In the genomic region with DNA sequence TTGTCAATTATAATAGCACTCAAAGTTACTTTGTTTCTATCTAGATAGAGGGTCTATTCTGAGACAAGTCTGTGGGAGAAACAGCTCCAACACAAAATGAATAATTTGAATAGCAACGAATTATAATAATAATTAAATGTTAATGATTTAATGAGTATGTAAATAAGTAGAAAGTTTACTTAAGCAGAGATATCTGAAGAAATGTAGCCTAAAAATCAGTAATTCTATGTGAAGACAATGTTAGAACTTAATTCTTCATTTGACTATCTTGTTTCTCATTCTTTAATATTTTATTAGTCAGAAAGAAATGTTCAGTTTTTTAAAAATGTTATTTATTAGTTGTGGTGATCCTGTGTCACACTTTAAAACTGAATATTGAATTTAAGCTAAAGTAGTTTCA, we compare ENCODE assay signal across 19 cellular contexts.
DNase-seq lines count a peak whose midpoint lies in the region; ATAC-seq, FAIRE-seq and TF ChIP-seq lines count a peak whose summit lies in the region.
"Had no signal": no experiment of that assay in that cellular context is flagged by ENCODE, and none has a peak within 500 bp of the region (broad histone marks: within the 10 kb centered on the region; RNA-seq: fewer than 3 reads in every experiment).

No MANE protein-coding gene starts in this region.

- no TSS peak for BruUV-seq in K562 (replicated peaks; lab: Mats Ljungman, UMichigan)

- ATAC-seq in K562 (no peak), gastroesophageal sphincter (no peak)
- ATAC-seq: CD8-positive, alpha-beta T cell; GM12878; HCT116 had no signal

- no peaks in the 10 kb centered on the region for H3K36me3 ChIP-seq in K562 (ENCODE audit: control insufficient read depth, insufficient read depth, low read length)
- H3K36me3 ChIP-seq in gastroesophageal sphincter, result peaks cover 0 to 4% of the 10 kb centered on the region in 2 donors
- H3K36me3 ChIP-seq: BLaER1 had no signal

- intact Hi-C loops in K562 (cut with micrococcal nuclease), result no loop called here

- H3K27me3 ChIP-seq in K562 (ENCODE audit: control insufficient read depth in 2 of 2, insufficient read depth in 2 of 2, low read length in 2 of 2) (peaks cover 0 to under 1% of the 10 kb centered on the region in 2 experiments; a peak in 2 of 5 replicates), gastroesophageal sphincter (no peaks in the 10 kb centered on the region)
- H3K27me3 ChIP-seq: BLaER1 had no signal

- H3K9me3 ChIP-seq in K562 (replicated peaks; ENCODE audit: control insufficient read depth, insufficient read depth, low read depth, low read length) (no peaks in the 10 kb centered on the region), gastroesophageal sphincter (no peaks in the 10 kb centered on the region)
- H3K9me3 ChIP-seq: BLaER1, Caco-2 had no signal

- TF ChIP-seq RAD21 in K562 (CRISPR knock-in tag; conservative IDR thresholded peaks at IDR 0.05 in 1 of 2, IDR thresholded peaks at IDR 0.05 in 1 of 2), result no peak

- FAIRE-seq in A204.1 (lab: Jason Lieb, UNC) (peak; percentile 29), G401.6 (lab: Jason Lieb, UNC) (peak; percentile 6), K562 (lab: Jason Lieb, UNC) (no peak)
- FAIRE-seq: GM12878 had no signal

- H2AFZ ChIP-seq in K562 (ENCODE audit: low read depth, low read length), result no peak overlapping the region
- H2AFZ ChIP-seq: GM23248 had no signal

- 0% methylated on average over 1 of the region's 1 CpG for WGBS in K562 (ENCODE audit: insufficient coverage, low coverage, missing lambda C conversion rate)
- WGBS in gastroesophageal sphincter (ENCODE audit: low coverage in 1 of 2), 2 donors, result 20 to 38% methylated on average over 1 of the region's 1 CpG

- H3K27ac ChIP-seq in K562 (ENCODE audit: extremely low read depth, low read depth, low read length), result no peak overlapping the region
- no peak overlapping the region for H3K27ac ChIP-seq in gastroesophageal sphincter
- H3K27ac ChIP-seq: BLaER1, C4-2B, GM23248 had no signal

- H3K4me1 ChIP-seq in K562 (replicated peaks in 1 of 2; ENCODE audit: control insufficient read depth in 2 of 2, insufficient read depth in 2 of 2, low read length in 2 of 2) (no peaks in the 10 kb centered on the region), gastroesophageal sphincter (no peaks in the 10 kb centered on the region)
- H3K4me1 ChIP-seq: BLaER1, Caco-2 had no signal

- in situ Hi-C loops in K562 (cut with MboI), result no loop called here

- no peaks in the 10 kb centered on the region for H4K20me1 ChIP-seq in K562 (replicated peaks; ENCODE audit: control insufficient read depth, insufficient read depth, low read length)
- H4K20me1 ChIP-seq: BLaER1 had no signal

- no peak overlapping the region for H3K9ac ChIP-seq in K562 (ENCODE audit: insufficient read depth in 1 of 2, low read depth in 2 of 2, low read length in 2 of 2)
- H3K9ac ChIP-seq: BLaER1, GM23248 had no signal

- POLR2A ChIA-PET in K562 (lab: Yijun Ruan, JAX), result no interaction called here

- TF ChIP-seq EP300 in K562 (IDR thresholded peaks at IDR 0.05; ENCODE audit: low read length), result no peak
- no peak for TF ChIP-seq EP300 in gastroesophageal sphincter (IDR thresholded peaks at IDR 0.05)

- CTCF ChIA-PET in K562 (lab: Yijun Ruan, JAX; ENCODE audit: low intra/inter-chr PET ratio), result no interaction called here

- H3K4me3 ChIP-seq in K562 (no peak overlapping the region), gastroesophageal sphincter (no peak overlapping the region)
- H3K4me3 ChIP-seq: BLaER1, GM12878, GM23248 had no signal

- H3K79me2 ChIP-seq in K562 (ENCODE audit: control insufficient read depth, insufficient read depth, low read length), result no peaks in the 10 kb centered on the region

- TF ChIP-seq CTCF in K562 (IDR thresholded peaks at IDR 0.05 in 2 of 3, conservative IDR thresholded peaks at IDR 0.05 in 1 of 3; ENCODE audit: insufficient read depth in 2 of 3, low read depth in 1 of 3, low read length in 3 of 3) (no peak), gastroesophageal sphincter (IDR thresholded peaks at IDR 0.05) (no peak)

- DNase-seq in K562 (ENCODE audit: extremely low read depth in 1 of 4, low spot score in 3 of 4) (no peak), NCI-H2227 treated with DMSO at 0.1 percent for 48 hours (lab: John Stamatoyannopoulos, UW) (no peak), hippocampal formation (lab: John Stamatoyannopoulos, UW) (no peak)
- DNase-seq: 8988T; Caco-2; CD4-positive, CD25-positive, alpha-beta regulatory T cell; CD8-positive, alpha-beta T cell; DMS153; DND-41; GDM1; GM23248; H9 had no signal

- H3K4me2 ChIP-seq in K562 (ENCODE audit: insufficient read depth, low read length), result no peak overlapping the region
- H3K4me2 ChIP-seq: BLaER1 had no signal

- H3K9me1 ChIP-seq in K562 (ENCODE audit: control insufficient read depth, insufficient read depth, low read length), result no peaks in the 10 kb centered on the region

- no peak for TF ChIP-seq POLR2A in K562 (conservative IDR thresholded peaks at IDR 0.05)
- TF ChIP-seq POLR2A in gastroesophageal sphincter (IDR thresholded peaks at IDR 0.05), result no peak

TF ChIP-seq in K562, 482 proteins besides CTCF, POLR2A, EP300 and RAD21:
- TF ChIP-seq CEBPG (CRISPR knock-in tag; IDR thresholded peaks at IDR 0.05) (no peak), CEBPG (tag; conservative IDR thresholded peaks at IDR 0.05 in 1 of 2, IDR thresholded peaks at IDR 0.05 in 1 of 2) (no peak), CBX8 (IDR thresholded peaks at IDR 0.05; ENCODE audit: borderline replicate concordance, extremely low read depth, low read depth, low read length, poor library complexity, severe bottlenecking) (peak; percentile 79)
- TF ChIP-seq, protein P1, sequence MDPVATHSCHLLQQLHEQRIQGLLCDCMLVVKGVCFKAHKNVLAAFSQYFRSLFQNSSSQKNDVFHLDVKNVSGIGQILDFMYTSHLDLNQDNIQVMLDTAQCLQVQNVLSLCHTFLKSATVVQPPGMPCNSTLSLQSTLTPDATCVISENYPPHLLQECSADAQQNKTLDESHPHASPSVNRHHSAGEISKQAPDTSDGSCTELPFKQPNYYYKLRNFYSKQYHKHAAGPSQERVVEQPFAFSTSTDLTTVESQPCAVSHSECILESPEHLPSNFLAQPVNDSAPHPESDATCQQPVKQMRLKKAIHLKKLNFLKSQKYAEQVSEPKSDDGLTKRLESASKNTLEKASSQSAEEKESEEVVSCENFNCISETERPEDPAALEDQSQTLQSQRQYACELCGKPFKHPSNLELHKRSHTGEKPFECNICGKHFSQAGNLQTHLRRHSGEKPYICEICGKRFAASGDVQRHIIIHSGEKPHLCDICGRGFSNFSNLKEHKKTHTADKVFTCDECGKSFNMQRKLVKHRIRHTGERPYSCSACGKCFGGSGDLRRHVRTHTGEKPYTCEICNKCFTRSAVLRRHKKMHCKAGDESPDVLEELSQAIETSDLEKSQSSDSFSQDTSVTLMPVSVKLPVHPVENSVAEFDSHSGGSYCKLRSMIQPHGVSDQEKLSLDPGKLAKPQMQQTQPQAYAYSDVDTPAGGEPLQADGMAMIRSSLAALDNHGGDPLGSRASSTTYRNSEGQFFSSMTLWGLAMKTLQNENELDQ (CRISPR knock-in tag; IDR thresholded peaks at IDR 0.05; ENCODE audit: borderline replicate concordance), result no peak
